25 cellular contexts compared by ENCODE assay signal in the genomic region with DNA sequence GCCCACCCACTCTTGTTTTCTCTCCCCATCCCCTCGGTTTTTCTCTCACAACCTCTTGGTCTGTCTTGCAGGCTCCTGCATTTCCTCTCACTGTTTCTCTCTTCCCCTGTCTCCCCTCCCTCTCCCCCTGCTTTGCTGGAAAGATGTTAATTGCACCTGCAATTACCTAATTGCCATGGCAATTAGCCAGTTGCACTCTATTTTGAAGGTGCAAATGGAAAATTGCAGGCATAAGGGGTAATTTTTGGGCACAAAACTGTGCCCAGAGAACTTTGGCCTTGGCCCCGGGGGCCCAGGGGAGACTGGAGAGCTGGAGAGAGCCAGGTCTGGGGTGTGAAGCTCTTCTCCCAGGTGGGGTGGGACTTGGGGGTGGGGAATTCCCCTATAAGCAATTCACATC.
DNase-seq lines count a peak whose midpoint lies in the region; ATAC-seq and TF ChIP-seq lines count a peak whose summit lies in the region.
"Had no signal": no experiment of that assay in that cellular context is flagged by ENCODE, and none has a peak within 500 bp of the region (broad histone marks: within the 10 kb centered on the region; RNA-seq: fewer than 3 reads in every experiment).

No MANE protein-coding gene starts in this region.

- H3K9me2 ChIP-seq in DOHH2 (replicated peaks; ENCODE audit: control insufficient read depth, low read length) (no peaks in the 10 kb centered on the region), OCI-LY1 (ENCODE audit: low read depth, low read length) (no peaks in the 10 kb centered on the region), SK-N-SH (no peaks in the 10 kb centered on the region)

- no peaks in the 10 kb centered on the region for H3K36me3 ChIP-seq in DOHH2 (ENCODE audit: control insufficient read depth, low read length)
- H3K36me3 ChIP-seq in OCI-LY1 (ENCODE audit: insufficient read depth, low read length): no peaks in the 10 kb centered on the region
- H3K36me3 ChIP-seq in SK-N-SH (replicated peaks in 1 of 2; ENCODE audit: control insufficient read depth in 1 of 2, insufficient read depth in 2 of 2, low read length in 1 of 2): no peaks in the 10 kb centered on the region
- no peaks in the 10 kb centered on the region for H3K36me3 ChIP-seq in gastrocnemius medialis
- H3K36me3 ChIP-seq: MG63, SJCRH30 had no signal

- H3K4me2 ChIP-seq in DOHH2 (ENCODE audit: low read length) (peak overlapping the region; percentile 28), OCI-LY1 (ENCODE audit: low read length) (no peak overlapping the region), SK-N-SH (no peak overlapping the region)
- H3K4me2 ChIP-seq: GM23338, KMS-11, PC-9 had no signal

- H3K9me3 ChIP-seq in DOHH2 (ENCODE audit: control insufficient read depth, insufficient read depth, low read length) (no peaks in the 10 kb centered on the region), OCI-LY1 (ENCODE audit: low read length) (no peaks in the 10 kb centered on the region), SK-N-SH (no peaks in the 10 kb centered on the region), gastrocnemius medialis (no peaks in the 10 kb centered on the region)
- H3K9me3 ChIP-seq: MG63, SJCRH30 had no signal

- peaks cover 0 to 5% (median 0%) of the 10 kb centered on the region in 5 experiments for H3K9me3 Mint-ChIP-seq in brain
- H3K9me3 Mint-ChIP-seq: GM23338 had no signal

- H4K20me1 ChIP-seq in DOHH2 (ENCODE audit: control insufficient read depth, insufficient read depth, low read depth, low read length): no peaks in the 10 kb centered on the region
- no peaks in the 10 kb centered on the region for H4K20me1 ChIP-seq in OCI-LY1 (ENCODE audit: insufficient read depth, low read length)
- no peaks in the 10 kb centered on the region for H4K20me1 ChIP-seq in SK-N-SH (ENCODE audit: insufficient read depth)

- POLR2A ChIA-PET in SK-N-SH (lab: Yijun Ruan, JAX): no interaction called here

- H3K27ac ChIP-seq in DOHH2 (ENCODE audit: low read depth, low read length) (no peak overlapping the region), OCI-LY1 (ENCODE audit: low read depth, low read length, poor library complexity, severe bottlenecking) (peak overlapping the region; percentile 68), SK-N-SH (ENCODE audit: low read depth in 2 of 2, low read length in 1 of 2) (no peak overlapping the region), gastrocnemius medialis (no peak overlapping the region)
- H3K27ac ChIP-seq: HL-60, KMS-11, PC-9, SJCRH30 had no signal

- intact Hi-C loops in gastrocnemius medialis (cut with DNase I; ENCODE audit: low total_unique reads): loop anchor here (10.0 kb wide), 1 partner anchor 1833 kb away; no protein-coding TSS in a partner anchor

- H3F3A ChIP-seq in DOHH2 (ENCODE audit: control insufficient read depth, insufficient read depth): no peaks in the 10 kb centered on the region
- H3F3A ChIP-seq in OCI-LY1 (ENCODE audit: insufficient read depth, low read length): no peaks in the 10 kb centered on the region
- H3F3A ChIP-seq in SK-N-SH (replicated peaks; ENCODE audit: insufficient read depth): no peaks in the 10 kb centered on the region

- H3K9ac ChIP-seq in OCI-LY1 (ENCODE audit: low read length): no peak overlapping the region
- no peak overlapping the region for H3K9ac ChIP-seq in SK-N-SH
- H3K9ac ChIP-seq: KMS-11 had no signal

- peaks cover 85% of the 10 kb centered on the region for H3K4me1 Mint-ChIP-seq in brain

- H3K4me3 Mint-ChIP-seq in brain: peak overlapping the region in 1 of 5 experiments; percentile 28
- H3K4me3 Mint-ChIP-seq: GM23338 had no signal

- peaks cover 87% of the 10 kb centered on the region for H3K4me1 ChIP-seq in DOHH2 (ENCODE audit: control insufficient read depth, low read length)
- peaks cover 80% of the 10 kb centered on the region for H3K4me1 ChIP-seq in OCI-LY1 (ENCODE audit: insufficient read depth, low read length, severe bottlenecking)
- H3K4me1 ChIP-seq in SK-N-SH (ENCODE audit: control insufficient read depth in 1 of 2, insufficient read depth in 2 of 2, low read depth in 1 of 2, low read length in 1 of 2): peaks cover 8 to 60% of the 10 kb centered on the region in 2 experiments; a peak in 3 of 4 replicates
- H3K4me1 ChIP-seq in gastrocnemius medialis: peaks cover 22 to 41% of the 10 kb centered on the region in 2 donors

- TF ChIP-seq POLR2A in gastrocnemius medialis (IDR thresholded peaks at IDR 0.05): no peak

- H3K79me2 ChIP-seq in DOHH2 (ENCODE audit: control insufficient read depth, low read length) (no peaks in the 10 kb centered on the region), OCI-LY1 (ENCODE audit: insufficient read depth, low read length) (no peaks in the 10 kb centered on the region), SK-N-SH (ENCODE audit: insufficient read depth) (no peaks in the 10 kb centered on the region)

- no peak overlapping the region for H2AFZ ChIP-seq in OCI-LY1 (ENCODE audit: low read length)
- no peak overlapping the region for H2AFZ ChIP-seq in SK-N-SH (ENCODE audit: low read depth)
- H2AFZ ChIP-seq: GM23338, PC-9 had no signal

- H3K27me3 ChIP-seq in DOHH2 (ENCODE audit: control insufficient read depth, low read length) (no peaks in the 10 kb centered on the region), OCI-LY1 (ENCODE audit: insufficient read depth, low read length) (no peaks in the 10 kb centered on the region), SK-N-SH (ENCODE audit: insufficient read depth) (no peaks in the 10 kb centered on the region), gastrocnemius medialis (no peaks in the 10 kb centered on the region)
- H3K27me3 ChIP-seq: MG63 had no signal

- ATAC-seq in gastrocnemius medialis: no peak
- ATAC-seq: GM23338, HCT116 had no signal

- WGBS in SK-N-SH (ENCODE audit: low lambda C conversion rate): 85% methylated on average over 2 of the region's 2 CpGs

- in situ Hi-C loops in gastrocnemius medialis (cut with MboI; ENCODE audit: low sequenced_read_pairs in 4 of 4): no loop called here

- H3K4me3 ChIP-seq in DOHH2 (ENCODE audit: low read length) (no peak overlapping the region), OCI-LY1 (ENCODE audit: low read depth, low read length, poor library complexity, severe bottlenecking) (no peak overlapping the region), SK-N-SH (ENCODE audit: low read depth in 2 of 2, low read length in 1 of 2) (no peak overlapping the region), gastrocnemius medialis (no peak overlapping the region)
- H3K4me3 ChIP-seq: GM23338, MG63, PC-9, SJCRH30 had no signal

- H3K27me3 Mint-ChIP-seq in brain: peaks cover 18% of the 10 kb centered on the region
- H3K27me3 Mint-ChIP-seq: CD4-positive, CD25-positive, alpha-beta regulatory T cell had no signal

- CTCF ChIA-PET in SK-N-SH (lab: Yijun Ruan, JAX): interaction anchor here (1.1 to 1.2 kb wide), 2 partner anchors 97 to 204 kb away, joined by 3 read pairs; no protein-coding TSS in a partner anchor

- peak overlapping the region in 3 of 5 experiments; percentile 22 to 83 (median 23) for H3K27ac Mint-ChIP-seq in brain
- H3K27ac Mint-ChIP-seq: CD4-positive, CD25-positive, alpha-beta regulatory T cell; GM23338 had no signal

- DNase-seq in NCI-H1436 (lab: John Stamatoyannopoulos, UW) (peak; percentile 46), NCI-H1436 treated with DMSO at 0.1 percent for 48 hours (lab: John Stamatoyannopoulos, UW) (no peak), SK-N-SH (no peak), kidney glomerular epithelial cell (lab: John Stamatoyannopoulos, UW) (no peak), gastrocnemius medialis (no peak)
- DNase-seq: 8988T; CD4-positive, CD25-positive, alpha-beta regulatory T cell; DMS153; GF-D8; MG63; NCI-H1092; NCI-H2029; NCI-H345; NCI-H524 treated with DMSO at 0.1 percent for 48 hours; NK-92 treated with Interleukin-12 subunit alpha and Interleukin-12 subunit beta, amount 100 ng/mL, for 24 hours; PC-9; SJCRH30; SW 1271 had no signal

- no peak for TF ChIP-seq CTCF in DOHH2 (IDR thresholded peaks at IDR 0.05; ENCODE audit: low read depth, low read length, poor library complexity, severe bottlenecking)
- TF ChIP-seq CTCF in OCI-LY1 (IDR thresholded peaks at IDR 0.05; ENCODE audit: low read length): no peak
- TF ChIP-seq CTCF in brain (conservative IDR thresholded peaks at IDR 0.05): no peak
- no peak for TF ChIP-seq CTCF in SK-N-SH (IDR thresholded peaks at IDR 0.05)
- TF ChIP-seq CTCF in gastrocnemius medialis (IDR thresholded peaks at IDR 0.05 in 4 of 5, conservative IDR thresholded peaks at IDR 0.05 in 1 of 5): no peak

- H3K36me3 Mint-ChIP-seq in brain: no peaks in the 10 kb centered on the region
- H3K36me3 Mint-ChIP-seq: CD4-positive, CD25-positive, alpha-beta regulatory T cell had no signal

- no peak for TF ChIP-seq EP300 in SK-N-SH (IDR thresholded peaks at IDR 0.05; ENCODE audit: borderline replicate concordance in 1 of 2, low read depth in 1 of 2, low read length in 1 of 2)

- TF ChIP-seq RAD21 in SK-N-SH (IDR thresholded peaks at IDR 0.05; ENCODE audit: low read length): no peak

TF ChIP-seq in SK-N-SH, 30 proteins besides CTCF, POLR2A, EP300 and RAD21 (continues in another document):
- TF ChIP-seq NRF1 (IDR thresholded peaks at IDR 0.05; ENCODE audit: low read depth, low read length) (no peak), SIN3A (IDR thresholded peaks at IDR 0.05; ENCODE audit: borderline replicate concordance, low read depth, low read length) (no peak), ELF1 (IDR thresholded peaks at IDR 0.05) (no peak), REST (IDR thresholded peaks at IDR 0.05; ENCODE audit: low read depth, low read length) (no peak), FOSL2 (IDR thresholded peaks at IDR 0.05; ENCODE audit: borderline replicate concordance, low read depth) (no peak)
